21 cellular contexts compared by ENCODE assay signal in the genomic region with DNA sequence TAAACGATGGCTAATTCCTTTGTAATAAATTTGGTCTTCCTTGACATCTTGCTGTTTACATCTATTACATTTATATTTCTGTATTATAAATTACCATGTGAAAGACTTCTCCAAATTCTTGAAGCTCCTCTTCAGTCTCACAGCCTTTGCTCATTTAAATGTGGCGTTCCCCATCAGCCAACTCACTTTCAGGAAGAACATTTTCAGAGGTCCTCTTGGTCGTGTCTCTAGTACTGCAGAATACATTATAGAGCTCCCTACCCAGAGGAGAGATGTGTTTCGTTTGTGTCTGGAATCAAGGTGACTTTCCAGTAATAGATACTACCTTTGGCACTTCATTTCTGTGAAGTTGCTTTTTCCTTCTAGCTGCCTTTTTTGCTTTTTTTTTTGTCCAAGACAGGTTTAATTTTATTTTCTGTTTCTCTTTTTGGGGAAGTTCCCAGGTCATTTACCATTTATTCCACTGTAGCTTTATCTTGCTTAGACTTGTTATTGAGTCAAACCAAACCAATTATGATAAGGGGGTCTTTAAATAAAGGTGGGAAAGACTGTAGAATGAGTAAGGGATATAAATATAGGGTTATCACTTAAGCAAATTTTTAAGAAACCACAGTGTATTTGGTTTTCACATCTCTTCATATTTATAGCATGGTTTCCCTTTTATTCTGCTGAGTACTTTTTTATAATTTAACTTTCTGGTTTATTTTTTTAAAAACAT. TPM values are rescaled to one million over a fixed set of nuclear protein-coding genes. Genes with fewer than 3 reads are reported as not detected.
DNase-seq lines count a peak whose midpoint lies in the region; ATAC-seq and TF ChIP-seq lines count a peak whose summit lies in the region.
"Had no signal": no experiment of that assay in that cellular context is flagged by ENCODE, and none has a peak within 500 bp of the region (broad histone marks: within the 10 kb centered on the region; RNA-seq: fewer than 3 reads in every experiment).

No MANE protein-coding gene starts in this region.

- H3K36me3 Mint-ChIP-seq in activated CD4-positive, alpha-beta T cell treated with anti-CD3 and anti-CD28 coated beads, Interleukin-2, amount 10 ng/mL, durations not matched to agents 24 days and 14 days (ENCODE audit: low read depth), result peaks cover 57% of the 10 kb centered on the region
- H3K36me3 Mint-ChIP-seq in activated T-helper 1 cell treated with anti-CD3 and anti-CD28 coated beads, Interleukin-12 subunit alpha, Interleukin-12 subunit beta, Interleukin-2, Interleukin-4 antibody, amounts not matched to agents 30 ng/mL and 10 ng/mL and 1 ng/mL, durations not matched to agents 14 hours and 24 hours and 36 hours (ENCODE audit: low read depth), result peaks cover 32% of the 10 kb centered on the region
- H3K36me3 Mint-ChIP-seq in nephron progenitor cell (ENCODE audit: low read depth), result peaks cover 74% of the 10 kb centered on the region

- peaks cover 21% of the 10 kb centered on the region for H3K4me1 Mint-ChIP-seq in activated CD4-positive, alpha-beta T cell treated with anti-CD3 and anti-CD28 coated beads, Interleukin-2, amount 10 ng/mL, durations not matched to agents 24 days and 14 days
- H3K4me1 Mint-ChIP-seq in activated T-helper 1 cell treated with anti-CD3 and anti-CD28 coated beads, Interleukin-12 subunit alpha, Interleukin-12 subunit beta, Interleukin-2, Interleukin-4 antibody, amounts not matched to agents 30 ng/mL and 10 ng/mL and 1 ng/mL, durations not matched to agents 14 hours and 24 hours and 36 hours (ENCODE audit: low read depth), result peaks cover 27% of the 10 kb centered on the region
- H3K4me1 Mint-ChIP-seq in nephron progenitor cell, result no peaks in the 10 kb centered on the region
- H3K4me1 Mint-ChIP-seq: GM23338 had no signal

- intact Hi-C loops in activated CD4-positive, alpha-beta T cell treated with anti-CD3 and anti-CD28 coated beads, Interleukin-2, amount 10 ng/mL, durations not matched to agents 24 days and 14 days (cut with micrococcal nuclease), result no loop called here
- intact Hi-C loops in activated T-helper 1 cell treated with anti-CD3 and anti-CD28 coated beads, Interleukin-12 subunit alpha, Interleukin-12 subunit beta, Interleukin-2, Interleukin-4 antibody, amounts not matched to agents 30 ng/mL and 10 ng/mL and 1 ng/mL, durations not matched to agents 14 hours and 24 hours and 36 hours (cut with micrococcal nuclease), result no loop called here

- no peaks in the 10 kb centered on the region for H3K27me3 Mint-ChIP-seq in activated CD4-positive, alpha-beta T cell treated with anti-CD3 and anti-CD28 coated beads, Interleukin-2, amount 10 ng/mL, durations not matched to agents 24 days and 14 days
- H3K27me3 Mint-ChIP-seq in activated T-helper 1 cell treated with anti-CD3 and anti-CD28 coated beads, Interleukin-12 subunit alpha, Interleukin-12 subunit beta, Interleukin-2, Interleukin-4 antibody, amounts not matched to agents 30 ng/mL and 10 ng/mL and 1 ng/mL, durations not matched to agents 14 hours and 24 hours and 36 hours (ENCODE audit: insufficient read depth), result no peaks in the 10 kb centered on the region
- H3K27me3 Mint-ChIP-seq in nephron progenitor cell (ENCODE audit: low read depth, poor library complexity), result no peaks in the 10 kb centered on the region
- H3K27me3 Mint-ChIP-seq: naive B cell had no signal

- H3K4me3 ChIP-seq in GM06990 (replicated peaks; ENCODE audit: low read depth, low read length), result peak overlapping the region; percentile 28; the same call in 1 of the 2 replicates
- H3K4me3 ChIP-seq: BLaER1, GM23338, prostate gland, tibial artery had no signal

- TF ChIP-seq CTCF in GM06990 (IDR thresholded peaks at IDR 0.05; ENCODE audit: insufficient read depth, low read length, poor library complexity, severe bottlenecking) (no peak), nephron progenitor cell (IDR thresholded peaks at IDR 0.05) (no peak)

- ATAC-seq in HG02938 (IDR thresholded peaks at IDR 0.05; ENCODE audit: unreplicated experiment), result no peak
- ATAC-seq: GM23338 had no signal

- H3K27ac Mint-ChIP-seq in activated CD4-positive, alpha-beta T cell treated with anti-CD3 and anti-CD28 coated beads, Interleukin-2, amount 10 ng/mL, durations not matched to agents 24 days and 14 days, result peak overlapping the region; percentile 85
- H3K27ac Mint-ChIP-seq in activated T-helper 1 cell treated with anti-CD3 and anti-CD28 coated beads, Interleukin-12 subunit alpha, Interleukin-12 subunit beta, Interleukin-2, Interleukin-4 antibody, amounts not matched to agents 30 ng/mL and 10 ng/mL and 1 ng/mL, durations not matched to agents 14 hours and 24 hours and 36 hours, result peak overlapping the region; percentile 62
- peak overlapping the region; percentile 33 for H3K27ac Mint-ChIP-seq in nephron progenitor cell
- H3K27ac Mint-ChIP-seq: GM23338 had no signal

- peaks cover 3% of the 10 kb centered on the region for H3K36me3 ChIP-seq in GM06990 (ENCODE audit: control insufficient read depth, insufficient read depth, low read length)

- no peaks in the 10 kb centered on the region for H3K9me3 Mint-ChIP-seq in activated CD4-positive, alpha-beta T cell treated with anti-CD3 and anti-CD28 coated beads, Interleukin-2, amount 10 ng/mL, durations not matched to agents 24 days and 14 days
- no peaks in the 10 kb centered on the region for H3K9me3 Mint-ChIP-seq in activated T-helper 1 cell treated with anti-CD3 and anti-CD28 coated beads, Interleukin-12 subunit alpha, Interleukin-12 subunit beta, Interleukin-2, Interleukin-4 antibody, amounts not matched to agents 30 ng/mL and 10 ng/mL and 1 ng/mL, durations not matched to agents 14 hours and 24 hours and 36 hours
- H3K9me3 Mint-ChIP-seq in nephron progenitor cell, result no peaks in the 10 kb centered on the region
- H3K9me3 Mint-ChIP-seq: GM23338 had no signal

- no peaks in the 10 kb centered on the region for H3K27me3 ChIP-seq in GM06990 (replicated peaks; ENCODE audit: control insufficient read depth, insufficient read depth, low read length)
- H3K27me3 ChIP-seq: BLaER1, tibial artery had no signal

- DNase-seq in activated CD4-positive, alpha-beta T cell treated with anti-CD3 and anti-CD28 coated beads, Interleukin-2, amount 10 ng/mL, durations not matched to agents 24 days and 14 days, result no peak
- DNase-seq in activated CD4-positive, alpha-beta T cell treated with anti-CD3 and anti-CD28 coated beads, Interleukin-2, amount 50 U/mL, for 4 hours, result no peak
- DNase-seq in GM06990 (ENCODE audit: extremely low read depth, insufficient read length), result no peak
- no peak for DNase-seq in activated T-helper 1 cell treated with anti-CD3 and anti-CD28 coated beads, Interleukin-12 subunit alpha, Interleukin-12 subunit beta, Interleukin-2, Interleukin-4 antibody, amounts not matched to agents 30 ng/mL and 10 ng/mL and 1 ng/mL, durations not matched to agents 14 hours and 24 hours and 36 hours (ENCODE audit: low spot score)
- no peak for DNase-seq in nephron progenitor cell
- no peak for DNase-seq in stimulated activated naive CD4-positive, alpha-beta T cell (lab: John Stamatoyannopoulos, UW)
- DNase-seq in NCI-H1092 (lab: John Stamatoyannopoulos, UW), result no peak
- DNase-seq: activated CD4-positive, alpha-beta T cell treated with anti-CD3 and anti-CD28 coated beads, Interleukin-2, amount 50 U/mL, for 48 hours; activated gamma-delta T cell treated with Interleukin-2 at 50 U/mL for 16 hours; cortex of kidney; DMS53; naive B cell; NCI-H146; NCI-H226; SK-N-SH; stimulated activated CD8-positive, alpha-beta memory T cell treated with anti-CD3 and anti-CD28 coated beads, Interleukin-4, amount 100 ng/mL, for 48 hours; tibial artery had no signal

- H3K4me3 Mint-ChIP-seq in activated CD4-positive, alpha-beta T cell treated with anti-CD3 and anti-CD28 coated beads, Interleukin-2, amount 10 ng/mL, durations not matched to agents 24 days and 14 days, result peak overlapping the region; percentile 52
- peak overlapping the region; percentile 2 for H3K4me3 Mint-ChIP-seq in activated T-helper 1 cell treated with anti-CD3 and anti-CD28 coated beads, Interleukin-12 subunit alpha, Interleukin-12 subunit beta, Interleukin-2, Interleukin-4 antibody, amounts not matched to agents 30 ng/mL and 10 ng/mL and 1 ng/mL, durations not matched to agents 14 hours and 24 hours and 36 hours
- H3K4me3 Mint-ChIP-seq in nephron progenitor cell, result no peak overlapping the region
- H3K4me3 Mint-ChIP-seq: GM23338, naive B cell had no signal

RNA-seq across cellular contexts. Expression of gene UBE2B, which starts 12.8 kb away (rescaled TPM):
- 108 and 109 TPM in 2 replicates for total RNA-seq in activated CD4-positive, alpha-beta T cell treated with anti-CD3 and anti-CD28 coated beads, Interleukin-2, amount 10 ng/mL, durations not matched to agents 24 days and 14 days
- total RNA-seq in activated T-helper 1 cell treated with anti-CD3 and anti-CD28 coated beads, Interleukin-12 subunit alpha, Interleukin-12 subunit beta, Interleukin-2, Interleukin-4 antibody, amounts not matched to agents 30 ng/mL and 10 ng/mL and 1 ng/mL, durations not matched to agents 14 hours and 24 hours and 36 hours, result 98.9 and 108 TPM in 2 replicates

RNA-seq across cellular contexts. Expression of gene CDKL3, which starts 17.2 kb away (rescaled TPM):
- total RNA-seq in activated CD4-positive, alpha-beta T cell treated with anti-CD3 and anti-CD28 coated beads, Interleukin-2, amount 10 ng/mL, durations not matched to agents 24 days and 14 days, result 0.76 and 1.3 TPM in 2 replicates
- 0.67 and 1.5 TPM in 2 replicates for total RNA-seq in activated T-helper 1 cell treated with anti-CD3 and anti-CD28 coated beads, Interleukin-12 subunit alpha, Interleukin-12 subunit beta, Interleukin-2, Interleukin-4 antibody, amounts not matched to agents 30 ng/mL and 10 ng/mL and 1 ng/mL, durations not matched to agents 14 hours and 24 hours and 36 hours

RNA-seq across cellular contexts. Expression of gene CDKN2AIPNL, which starts 27.5 kb away (rescaled TPM):
- total RNA-seq in activated CD4-positive, alpha-beta T cell treated with anti-CD3 and anti-CD28 coated beads, Interleukin-2, amount 10 ng/mL, durations not matched to agents 24 days and 14 days, result 32.0 and 34.3 TPM in 2 replicates
- 33.6 and 35.6 TPM in 2 replicates for total RNA-seq in activated T-helper 1 cell treated with anti-CD3 and anti-CD28 coated beads, Interleukin-12 subunit alpha, Interleukin-12 subunit beta, Interleukin-2, Interleukin-4 antibody, amounts not matched to agents 30 ng/mL and 10 ng/mL and 1 ng/mL, durations not matched to agents 14 hours and 24 hours and 36 hours

Comparison
In these comparisons a context has a peak if more than half of its experiments do, and no peak if none do; other contexts are left out.
1. H3K27ac Mint-ChIP-seq: peak in every context shown above with its lines; median percentile 85 in activated CD4-positive, alpha-beta T cell treated with anti-CD3 and anti-CD28 coated beads, Interleukin-2, amount 10 ng/mL, durations not matched to agents 24 days and 14 days; 62 in activated T-helper 1 cell treated with anti-CD3 and anti-CD28 coated beads, Interleukin-12 subunit alpha, Interleukin-12 subunit beta, Interleukin-2, Interleukin-4 antibody, amounts not matched to agents 30 ng/mL and 10 ng/mL and 1 ng/mL, durations not matched to agents 14 hours and 24 hours and 36 hours; 33 in nephron progenitor cell.